In the genomic region with DNA sequence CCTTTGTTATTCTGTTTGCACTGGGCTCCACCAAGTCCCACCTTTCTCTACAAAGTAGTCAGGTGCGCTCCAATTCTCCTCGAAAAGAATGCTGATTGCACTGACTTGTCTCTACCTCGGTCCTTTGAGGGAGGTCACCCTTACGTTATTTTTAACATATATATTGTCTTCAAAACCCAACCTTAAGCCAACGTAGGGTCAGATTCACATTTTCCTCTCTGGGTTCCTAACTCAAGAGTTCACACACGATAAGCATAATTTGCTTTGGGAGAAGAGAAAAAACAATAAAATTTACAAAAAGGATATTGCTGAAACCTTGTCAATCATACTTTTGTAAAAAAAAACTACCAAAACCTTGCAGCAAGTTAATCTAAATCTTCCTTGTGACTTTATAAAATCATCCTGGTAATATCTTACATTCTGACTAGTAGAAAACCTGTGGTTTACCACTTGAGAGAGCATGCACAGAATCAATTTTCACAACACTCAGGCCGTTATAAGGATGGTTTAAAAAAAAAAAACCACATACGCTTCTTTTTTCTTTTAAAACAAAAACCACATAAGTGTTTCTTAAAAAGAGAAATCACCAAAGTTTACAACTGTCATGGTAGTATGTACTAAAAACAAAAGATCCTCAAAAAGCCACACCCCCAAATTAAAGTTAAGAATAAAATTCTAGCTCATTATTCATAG, we compare ENCODE assay signal across 13 cellular contexts.
DNase-seq lines count a peak whose midpoint lies in the region; ATAC-seq and TF ChIP-seq lines count a peak whose summit lies in the region.
"Had no signal": no experiment of that assay in that cellular context is flagged by ENCODE, and none has a peak within 500 bp of the region (broad histone marks: within the 10 kb centered on the region; RNA-seq: fewer than 3 reads in every experiment).

No MANE protein-coding gene starts in this region.

- no peaks in the 10 kb centered on the region for H3K9me3 ChIP-seq in CD8-positive, alpha-beta T cell (ENCODE audit: low read length)

- H3K4me3 Mint-ChIP-seq in CD8-positive, alpha-beta T cell, result peak overlapping the region; percentile 40
- no peak overlapping the region for H3K4me3 Mint-ChIP-seq in chondrocyte (ENCODE audit: unreplicated experiment)

- CTCF ChIA-PET in CD8-positive, alpha-beta T cell (lab: Charles Lee), result no interaction called here

- H3K27me3 Mint-ChIP-seq in CD8-positive, alpha-beta T cell (ENCODE audit: low read depth), result no peaks in the 10 kb centered on the region
- no peaks in the 10 kb centered on the region for H3K27me3 Mint-ChIP-seq in chondrocyte (ENCODE audit: low read depth)

- TF ChIP-seq CTCF in CD8-positive, alpha-beta T cell (IDR thresholded peaks at IDR 0.05), result no peak
- TF ChIP-seq CTCF in HL-60 (IDR thresholded peaks at IDR 0.05; ENCODE audit: insufficient read depth, low read length) (no peak), chondrocyte (IDR thresholded peaks at IDR 0.05) (no peak)

- H3K27ac ChIP-seq in CD8-positive, alpha-beta T cell (ENCODE audit: low read depth, low read length), result no peak overlapping the region
- peak overlapping the region; percentile 45 for H3K27ac ChIP-seq in HL-60 (replicated peaks)
- H3K27ac ChIP-seq: parathyroid adenoma had no signal

- POLR2A ChIA-PET in CD8-positive, alpha-beta T cell (lab: Charles Lee), result interaction anchor here (0.6 to 0.9 kb wide), 2 partner anchors 11 to 1052 kb away, joined by 3 read pairs; no protein-coding TSS in a partner anchor

- peaks cover 59% of the 10 kb centered on the region for H3K4me1 Mint-ChIP-seq in CD8-positive, alpha-beta T cell (ENCODE audit: low read depth)
- H3K4me1 Mint-ChIP-seq in chondrocyte (ENCODE audit: low read depth), result peaks cover 22% of the 10 kb centered on the region

- H3K9me3 Mint-ChIP-seq in CD8-positive, alpha-beta T cell, result no peaks in the 10 kb centered on the region
- no peaks in the 10 kb centered on the region for H3K9me3 Mint-ChIP-seq in chondrocyte (ENCODE audit: low read depth)

- intact Hi-C loops in CD8-positive, alpha-beta T cell (cut with DNase I, micrococcal nuclease), result loop anchor here in 1 of 2 experiments (2.0 kb wide), 1 partner anchor 29 kb away; no protein-coding TSS in a partner anchor

- DNase-seq in CD8-positive, alpha-beta T cell, result no peak
- DNase-seq in HL-60 (ENCODE audit: low read depth in 1 of 2, low spot score in 1 of 2) (peak in 1 of 2 experiments; percentile 22), chondrocyte (ENCODE audit: low spot score) (no peak), putamen (ENCODE audit: low spot score) (no peak), NCI-H2107 (lab: John Stamatoyannopoulos, UW) (no peak)
- DNase-seq in central memory CD4-positive, alpha-beta T cell, result peak; percentile 74
- DNase-seq: left ventricle myocardium superior; NCI-H1694; RPMI8226; stimulated activated CD4-positive, alpha-beta T cell treated with anti-CD3 and anti-CD28 coated beads, Interleukin-4, amount 100 ng/mL, for 4 hours had no signal

- peaks cover 62% of the 10 kb centered on the region for H3K36me3 Mint-ChIP-seq in CD8-positive, alpha-beta T cell
- peaks cover 16% of the 10 kb centered on the region for H3K36me3 Mint-ChIP-seq in chondrocyte (ENCODE audit: low read depth)

- H3K27me3 ChIP-seq in CD8-positive, alpha-beta T cell (ENCODE audit: insufficient read depth, low read length), result no peaks in the 10 kb centered on the region
- no peaks in the 10 kb centered on the region for H3K27me3 ChIP-seq in HL-60 (ENCODE audit: insufficient read depth, poor library complexity, severe bottlenecking)

- peaks cover 46% of the 10 kb centered on the region for H3K4me1 ChIP-seq in CD8-positive, alpha-beta T cell (ENCODE audit: insufficient read depth, low read length)
- H3K4me1 ChIP-seq: parathyroid adenoma had no signal

- peak; percentile 84 for ATAC-seq in CD8-positive, alpha-beta T cell
- ATAC-seq in GM18517 (IDR thresholded peaks at IDR 0.05; ENCODE audit: unreplicated experiment), result peak; percentile 47
- no peak for ATAC-seq in HG03095 (IDR thresholded peaks at IDR 0.05; ENCODE audit: unreplicated experiment)
- ATAC-seq: left ventricle myocardium superior had no signal

- no peak overlapping the region for H3K27ac Mint-ChIP-seq in CD8-positive, alpha-beta T cell
- no peak overlapping the region for H3K27ac Mint-ChIP-seq in chondrocyte (ENCODE audit: unreplicated experiment)

- no peak overlapping the region for H3K4me3 ChIP-seq in CD8-positive, alpha-beta T cell (ENCODE audit: low read depth, low read length)
- H3K4me3 ChIP-seq in HL-60 (replicated peaks; ENCODE audit: insufficient read depth, low read length), result no peak overlapping the region

- H3K36me3 ChIP-seq in CD8-positive, alpha-beta T cell (ENCODE audit: insufficient read depth, low read length), result peaks cover 32% of the 10 kb centered on the region
